ENCODE assay signal across 17 cellular contexts in genomic region chr2:128286905-128287779, GRCh38.
"Had no signal": no experiment of that assay in that cellular context is flagged by ENCODE, and none has a peak within 500 bp of the region (broad histone marks: within the 10 kb centered on the region; RNA-seq: fewer than 3 reads in every experiment).

No MANE protein-coding gene starts in this region.

- ATAC-seq: activated T-cell treated with anti-CD3 and anti-CD28 coated beads, Interleukin-2, amount 50 U/mL, for 4 hours; esophagus mucosa; gastroesophageal sphincter; lower lobe of right lung; natural killer cell treated with Interleukin-12 subunit alpha and Interleukin-12 subunit beta and Interleukin-15 and Interleukin-18, amount 100 ng/mL, for 72 hours had no signal

- H3K9me3 ChIP-seq: breast epithelium, gastroesophageal sphincter, lower lobe of right lung, tibial nerve had no signal

- DNase-seq: activated CD4-positive, alpha-beta T cell treated with anti-CD3 and anti-CD28 coated beads, Interleukin-2, amount 50 U/mL, for 1 hour; activated CD4-positive, CD25-positive, alpha-beta regulatory T cell treated with anti-CD3 and anti-CD28 coated beads, Interleukin-2, amount 50 U/mL, for 72 hours; activated CD8-positive, alpha-beta memory T cell treated with anti-CD3 and anti-CD28 coated beads, Interleukin-2, amount 50 U/mL, for 4 hours; activated effector memory CD4-positive, alpha-beta T cell treated with Interleukin-2 at 50 U/mL for 16 hours; activated naive CD4-positive, alpha-beta T cell treated with anti-CD3 and anti-CD28 coated beads, Interleukin-2, amount 10 ng/mL, durations not matched to agents 7 days and 5 days; activated T-cell treated with anti-CD3 and anti-CD28 coated beads, Interleukin-2, amount 50 U/mL, for 4 hours; effector CD8-positive, alpha-beta T cell; immature natural killer cell; retina; T-helper 1 cell; T1000 had no signal

- H3K27ac ChIP-seq: gastroesophageal sphincter, lower lobe of right lung had no signal

- H3K36me3 ChIP-seq: breast epithelium, lower lobe of right lung had no signal

- H3K4me3 ChIP-seq: breast epithelium, gastroesophageal sphincter, lower lobe of right lung, tibial nerve had no signal

- H3K27me3 ChIP-seq: breast epithelium, gastroesophageal sphincter, tibial nerve had no signal
